ENCODE assay signal across 10 cellular contexts in genomic region chr3:136929984-136930671, GRCh38. TPM values are rescaled to one million over a fixed set of nuclear protein-coding genes. Genes with fewer than 3 reads are reported as not detected.
DNase-seq lines count a peak whose midpoint lies in the region; ATAC-seq and TF ChIP-seq lines count a peak whose summit lies in the region.
"Had no signal": no experiment of that assay in that cellular context is flagged by ENCODE, and none has a peak within 500 bp of the region (broad histone marks: within the 10 kb centered on the region; RNA-seq: fewer than 3 reads in every experiment).

No MANE protein-coding gene starts in this region.

- H3K36me3 Mint-ChIP-seq in endodermal cell (ENCODE audit: low read depth) = peaks cover 26% of the 10 kb centered on the region

- peaks cover 23% of the 10 kb centered on the region for H3K36me3 ChIP-seq in RWPE2 (ENCODE audit: low read depth)
- H3K36me3 ChIP-seq in mucosa of rectum (ENCODE audit: control insufficient read depth in 2 of 2, insufficient read depth in 2 of 2, low read length in 2 of 2) = peaks cover 0 to 6% of the 10 kb centered on the region in 2 donors
- no peaks in the 10 kb centered on the region for H3K36me3 ChIP-seq in uterus
- peaks cover 16% of the 10 kb centered on the region for H3K36me3 ChIP-seq in endodermal cell (ENCODE audit: control insufficient read depth, insufficient read depth, low read length)

- H3K4me3 Mint-ChIP-seq in endodermal cell = no peak overlapping the region
- H3K4me3 Mint-ChIP-seq: activated naive CD8-positive, alpha-beta T cell treated with anti-CD3 and anti-CD28 coated beads, Interleukin-2, amount 10 ng/mL, durations not matched to agents 7 days and 5 days; T-helper 1 cell treated with Interleukin-12 subunit alpha and Interleukin-12 subunit beta and Interleukin-4 antibody, amounts not matched to agents 30 μg/mL and 1 μg/mL, for 36 hours had no signal

- no peaks in the 10 kb centered on the region for H3K9me3 Mint-ChIP-seq in endodermal cell
- H3K9me3 Mint-ChIP-seq: activated naive CD8-positive, alpha-beta T cell treated with anti-CD3 and anti-CD28 coated beads, Interleukin-2, amount 10 ng/mL, durations not matched to agents 7 days and 5 days had no signal

- 80 to 94% methylated on average over 1 to 4 of the region's 4 CpGs for WGBS in endodermal cell (ENCODE audit: insufficient coverage in 1 of 2, insufficient read length in 1 of 2), 2 experiments

- H3K27me3 Mint-ChIP-seq in endodermal cell (ENCODE audit: insufficient read depth) = no peaks in the 10 kb centered on the region
- H3K27me3 Mint-ChIP-seq: activated naive CD8-positive, alpha-beta T cell treated with anti-CD3 and anti-CD28 coated beads, Interleukin-2, amount 10 ng/mL, durations not matched to agents 7 days and 5 days had no signal

- no peak for DNase-seq in RWPE2 (ENCODE audit: low spot score)
- peak; percentile 36 for DNase-seq in fibroblast of gingiva (ENCODE audit: low read depth)
- peak; percentile 49 to 56 for DNase-seq in uterus
- no peak for DNase-seq in endodermal cell
- no peak for DNase-seq in stimulated activated CD4-positive, alpha-beta T cell treated with anti-CD3 and anti-CD28 coated beads, Interleukin-4, amount 100 ng/mL, for 24 hours
- DNase-seq: activated naive CD8-positive, alpha-beta T cell treated with anti-CD3 and anti-CD28 coated beads, Interleukin-2, amount 10 ng/mL, durations not matched to agents 7 days and 5 days; NCI-H1436 treated with DMSO at 0.1 percent for 48 hours had no signal

- H3K9ac ChIP-seq in mucosa of rectum (ENCODE audit: low read depth in 1 of 2, low read length in 2 of 2) (peak overlapping the region; percentile 19 to 47), endodermal cell (ENCODE audit: extremely low read depth, low read length, poor library complexity, severe bottlenecking) (no peak overlapping the region)

- H3K4me3 ChIP-seq in RWPE2 (ENCODE audit: severe bottlenecking) = no peak overlapping the region
- H3K4me3 ChIP-seq in mucosa of rectum (ENCODE audit: low read length in 2 of 2) = peak overlapping the region; percentile 55 to 69
- H3K4me3 ChIP-seq in uterus = no peak overlapping the region
- no peak overlapping the region for H3K4me3 ChIP-seq in endodermal cell (ENCODE audit: low read length)

- TF ChIP-seq CTCF in RWPE2 (IDR thresholded peaks at IDR 0.05; ENCODE audit: poor library complexity, severe bottlenecking) = no peak
- TF ChIP-seq CTCF in uterus (IDR thresholded peaks at IDR 0.05) = no peak
- no peak for TF ChIP-seq CTCF in endodermal cell (conservative IDR thresholded peaks at IDR 0.05)

- ATAC-seq in RWPE2 (ENCODE audit: low read depth) (peak; percentile 74), HG03045 (IDR thresholded peaks at IDR 0.05; ENCODE audit: unreplicated experiment) (no peak)

- H3K27ac ChIP-seq in RWPE2 (ENCODE audit: poor library complexity, severe bottlenecking) = peak overlapping the region; percentile 61
- peak overlapping the region; percentile 53 to 70 for H3K27ac ChIP-seq in mucosa of rectum (ENCODE audit: low read depth in 2 of 2, low read length in 2 of 2)
- peak overlapping the region; percentile 19 to 55 for H3K27ac ChIP-seq in uterus
- H3K27ac ChIP-seq in endodermal cell (ENCODE audit: low read depth, low read length) = no peak overlapping the region

- H3K9me3 ChIP-seq in RWPE2 (ENCODE audit: severe bottlenecking) (no peaks in the 10 kb centered on the region), mucosa of rectum (ENCODE audit: control insufficient read depth in 2 of 2, low read length in 2 of 2) (no peaks in the 10 kb centered on the region), uterus (no peaks in the 10 kb centered on the region), endodermal cell (ENCODE audit: control insufficient read depth, low read length) (no peaks in the 10 kb centered on the region)

- no peak overlapping the region for H3K27ac Mint-ChIP-seq in endodermal cell
- H3K27ac Mint-ChIP-seq: activated naive CD8-positive, alpha-beta T cell treated with anti-CD3 and anti-CD28 coated beads, Interleukin-2, amount 10 ng/mL, durations not matched to agents 7 days and 5 days; T-helper 1 cell treated with Interleukin-12 subunit alpha and Interleukin-12 subunit beta and Interleukin-4 antibody, amounts not matched to agents 30 μg/mL and 1 μg/mL, for 36 hours had no signal

- H3K4me1 ChIP-seq in RWPE2 (ENCODE audit: insufficient read depth, poor library complexity, severe bottlenecking) = peaks cover 33% of the 10 kb centered on the region
- peaks cover 4 to 15% of the 10 kb centered on the region in 2 donors for H3K4me1 ChIP-seq in mucosa of rectum (ENCODE audit: control insufficient read depth in 2 of 2, insufficient read depth in 2 of 2, low read length in 2 of 2)
- peaks cover 0 to 8% of the 10 kb centered on the region in 2 donors for H3K4me1 ChIP-seq in uterus
- H3K4me1 ChIP-seq in endodermal cell (ENCODE audit: control insufficient read depth, insufficient read depth, low read length) = no peaks in the 10 kb centered on the region

- intact Hi-C loops in uterus (cut with DNase I; ENCODE audit: low total_unique reads) = no loop called here

- no peaks in the 10 kb centered on the region for H3K4me1 Mint-ChIP-seq in endodermal cell

- no peak for TF ChIP-seq POLR2A in uterus (IDR thresholded peaks at IDR 0.05)

- H3K27me3 ChIP-seq in RWPE2 (ENCODE audit: insufficient read depth, poor library complexity, severe bottlenecking) = no peaks in the 10 kb centered on the region
- no peaks in the 10 kb centered on the region for H3K27me3 ChIP-seq in mucosa of rectum (ENCODE audit: control insufficient read depth in 2 of 2, insufficient read depth in 2 of 2, low read length in 2 of 2)
- H3K27me3 ChIP-seq in uterus = no peaks in the 10 kb centered on the region
- H3K27me3 ChIP-seq in endodermal cell (ENCODE audit: control insufficient read depth, insufficient read depth, low read length, poor library complexity, severe bottlenecking) = no peaks in the 10 kb centered on the region

RNA-seq across cellular contexts. Expression of gene IL20RB, which starts 27.7 kb away (rescaled TPM):
- total RNA-seq in uterus = 1 to 10 TPM in 1 of 4 donors, not detected in 3; 2.6 TPM
- total RNA-seq in endodermal cell = 1 to 10 TPM; 1.7 to 2.1 TPM
- 1.2 TPM for polyA plus RNA-seq in endodermal cell (2013, experiment 1 of 2)
- 0.99 TPM for polyA plus RNA-seq in endodermal cell (2013, experiment 2 of 2)

Comparison
In these comparisons a context has a peak if more than half of its experiments do, and no peak if none do; other contexts are left out.
1. DNase-seq: peak in fibroblast of gingiva (single experiment) and uterus (2 of 2); none in RWPE2 (single experiment), endodermal cell (single experiment) and stimulated activated CD4-positive, alpha-beta T cell treated with anti-CD3 and anti-CD28 coated beads, Interleukin-4, amount 100 ng/mL, for 24 hours (single experiment).
2. H3K4me3 ChIP-seq: peak in mucosa of rectum (2 of 2); none in RWPE2 (single experiment), uterus (0 of 2) and endodermal cell (single experiment).